Comparison of ENCODE assay signal across 9 cellular contexts in genomic region chr5:141172381-141173204, GRCh38. TPM values are rescaled to one million over a fixed set of nuclear protein-coding genes. Genes with fewer than 3 reads are reported as not detected.
A peak's percentile ranks its signal among the peaks of the same experiment; 100 is the strongest.
DNase-seq lines count a peak whose midpoint lies in the region; ATAC-seq, FAIRE-seq and TF ChIP-seq lines count a peak whose summit lies in the region.
"Had no signal": no experiment of that assay in that cellular context is flagged by ENCODE, and none has a peak within 500 bp of the region (broad histone marks: within the 10 kb centered on the region; RNA-seq: fewer than 3 reads in every experiment).

PCDHB7 (plus strand) TSS chr5:141172644; CDS start chr5:141172836, 192 bp downstream.

- peak; percentile 75 for TF ChIP-seq CTCF in SU-DHL-6 (IDR thresholded peaks at IDR 0.05; ENCODE audit: insufficient read depth, low read length, poor library complexity, severe bottlenecking)
- peak; percentile 3 for TF ChIP-seq CTCF in hepatocyte (IDR thresholded peaks at IDR 0.05; ENCODE audit: poor library complexity)

- no peaks in the 10 kb centered on the region for H3K4me1 ChIP-seq in hepatocyte (ENCODE audit: insufficient read depth)

- H3K9me3 ChIP-seq in SU-DHL-6 (ENCODE audit: insufficient read depth, low read length) = no peaks in the 10 kb centered on the region
- peaks cover 10% of the 10 kb centered on the region for H3K9me3 ChIP-seq in hepatocyte (ENCODE audit: low read depth)

- H3K27me3 ChIP-seq in SU-DHL-6 (ENCODE audit: low read length) = peaks cover 3% of the 10 kb centered on the region; the same call in 1 of the 2 replicates
- H3K27me3 ChIP-seq in hepatocyte = no peaks in the 10 kb centered on the region

- intact Hi-C loops in sciatic nerve (cut with DNase I) = no loop called here

- WGBS in hepatocyte (ENCODE audit: low lambda C conversion rate, missing lambda C conversion rate) = 76% methylated on average over 20 of the region's 20 CpGs

- H3K79me2 ChIP-seq in SU-DHL-6 (ENCODE audit: insufficient read depth, low read length) (no peaks in the 10 kb centered on the region), hepatocyte (no peaks in the 10 kb centered on the region)

- H3K4me3 ChIP-seq in SU-DHL-6 (ENCODE audit: insufficient read depth, low read length, poor library complexity, severe bottlenecking) (no peak within 1 kb of the TSS), hepatocyte (no peak within 1 kb of the TSS)

- no peaks in the 10 kb centered on the region; the same call in 1 of the 2 replicates for H4K20me1 ChIP-seq in SU-DHL-6 (ENCODE audit: low read depth, low read length)
- no peaks in the 10 kb centered on the region for H4K20me1 ChIP-seq in hepatocyte (ENCODE audit: insufficient read depth, poor library complexity, severe bottlenecking)

- no peaks in the 10 kb centered on the region for H3K9me2 ChIP-seq in SU-DHL-6 (replicated peaks; ENCODE audit: insufficient read depth, low read length)
- no peaks in the 10 kb centered on the region for H3K9me2 ChIP-seq in hepatocyte (replicated peaks; ENCODE audit: insufficient read depth)

- ATAC-seq in sciatic nerve (no peak), HG03196 (IDR thresholded peaks at IDR 0.05; ENCODE audit: unreplicated experiment) (no peak), left lobe of liver (no peak)

- H3F3A ChIP-seq in SU-DHL-6 (ENCODE audit: insufficient read depth) = no peaks in the 10 kb centered on the region

- no peak within 1 kb of the TSS for H3K9ac ChIP-seq in SU-DHL-6 (ENCODE audit: low read length)

- H3K27ac ChIP-seq in SU-DHL-6 (ENCODE audit: low read depth, low read length) = no peak within 1 kb of the TSS
- H3K27ac ChIP-seq in hepatocyte = no peak within 1 kb of the TSS
- H3K27ac ChIP-seq: epithelial cell of prostate had no signal

- H2AFZ ChIP-seq in SU-DHL-6 (ENCODE audit: low read depth, low read length, severe bottlenecking) (no peak within 1 kb of the TSS), hepatocyte (no peak within 1 kb of the TSS)

- FAIRE-seq in urothelium cell line (lab: Jason Lieb, UNC) = no peak

- H3K4me2 ChIP-seq in SU-DHL-6 (ENCODE audit: low read depth, low read length, poor library complexity, severe bottlenecking) = peak within 1 kb of the TSS; percentile 22
- no peak within 1 kb of the TSS for H3K4me2 ChIP-seq in hepatocyte

- DNase-seq in Ammon's horn (ENCODE audit: low spot score) (peak; percentile 45), H4 (ENCODE audit: low spot score) (peak; percentile 47), hepatocyte (ENCODE audit: low spot score) (no peak), urothelium cell line (ENCODE audit: low spot score) (peak; percentile 10), sciatic nerve (ENCODE audit: low spot score) (no peak), left lobe of liver (ENCODE audit: low spot score) (no peak)

- H3K36me3 ChIP-seq in SU-DHL-6 (ENCODE audit: low read length) (no peaks in the 10 kb centered on the region), hepatocyte (replicated peaks; ENCODE audit: insufficient read depth, low read depth) (no peaks in the 10 kb centered on the region)

RNA-seq across cellular contexts. Expression of gene PCDHB7, which starts in this region (rescaled TPM):
- total RNA-seq in H4 (2014; rRNA removed; shearing (Covaris generic)) = 5.1 and 6.9 TPM in 2 replicates
- total RNA-seq in hepatocyte (0.48 and 0.53 TPM in 2 replicates), sciatic nerve (5.0 TPM), left lobe of liver (0.25 TPM)
- 0.51 and 0.56 TPM in 2 replicates for polyA plus RNA-seq in hepatocyte

Comparison
In these comparisons a context has a peak if more than half of its experiments do, and no peak if none do; other contexts are left out.
1. DNase-seq: peak in Ammon's horn (single experiment), H4 (single experiment) and urothelium cell line (single experiment); none in hepatocyte (single experiment), sciatic nerve (single experiment) and left lobe of liver (single experiment).